ENCODE assay signal across 28 cellular contexts in genomic region chr10:58651742-58652141, GRCh38.
"Had no signal": no experiment of that assay in that cellular context is flagged by ENCODE, and none has a peak within 500 bp of the region (broad histone marks: within the 10 kb centered on the region; RNA-seq: fewer than 3 reads in every experiment).

No MANE protein-coding gene starts in this region.

- H2AFZ ChIP-seq: parathyroid adenoma had no signal

- H3K27ac ChIP-seq: lower lobe of right lung, neutrophil, parathyroid adenoma, testis, transverse colon, uterus had no signal

- H3K27me3 ChIP-seq: heart right ventricle, neutrophil, right atrium auricular region, testis, transverse colon, uterus had no signal

- ATAC-seq: esophagus mucosa; left lobe of liver; lower lobe of right lung; mucosa of descending colon; stimulated activated naive CD8-positive, alpha-beta T cell treated with anti-CD3 and anti-CD28 coated beads, Interleukin-15, Interleukin-2, amounts not matched to agents 100 U/mL and 50 U/mL, for 24 hours; T-helper 17 cell had no signal

- H3K36me3 ChIP-seq: heart right ventricle, lower lobe of right lung, neutrophil, right atrium auricular region, transverse colon, uterus had no signal

- H3K9me3 ChIP-seq: heart right ventricle, lower lobe of right lung, mucosa of descending colon, neutrophil, right atrium auricular region, testis, transverse colon, uterus had no signal

- H3K79me2 ChIP-seq: parathyroid adenoma had no signal

- H3K4me3 ChIP-seq: heart right ventricle, lower lobe of right lung, mucosa of descending colon, right atrium auricular region, testis, transverse colon, uterus had no signal

- H3K36me3 Mint-ChIP-seq: activated CD4-positive, alpha-beta memory T cell treated with anti-CD3 and anti-CD28 coated beads for 36 hours; activated naive CD4-positive, alpha-beta T cell treated with anti-CD3 and anti-CD28 coated beads, Interleukin-2, amount 10 ng/mL, durations not matched to agents 7 days and 5 days; activated naive CD8-positive, alpha-beta T cell treated with anti-CD3 and anti-CD28 coated beads, Interleukin-2, amount 10 ng/mL, durations not matched to agents 7 days and 5 days had no signal

- DNase-seq: activated CD4-positive, alpha-beta memory T cell treated with anti-CD3 and anti-CD28 coated beads for 36 hours; activated CD4-positive, alpha-beta T cell treated with anti-CD3 and anti-CD28 coated beads, Interleukin-2, amount 10 ng/mL, durations not matched to agents 24 days and 14 days; activated CD4-positive, CD25-positive, alpha-beta regulatory T cell treated with anti-CD3 and anti-CD28 coated beads, Interleukin-2, amount 50 U/mL, for 72 hours; activated CD8-positive, alpha-beta memory T cell treated with anti-CD3 and anti-CD28 coated beads, Interleukin-2, amount 50 U/mL, for 4 hours; activated gamma-delta T cell; activated naive CD4-positive, alpha-beta T cell treated with anti-CD3 and anti-CD28 coated beads, Interleukin-2, amount 10 ng/mL, durations not matched to agents 7 days and 5 days; activated naive CD8-positive, alpha-beta T cell treated with anti-CD3 and anti-CD28 coated beads, Interleukin-2, amount 10 ng/mL, durations not matched to agents 7 days and 5 days; activated T-cell treated with anti-CD3 and anti-CD28 coated beads, Interleukin-2, amount 50 U/mL, for 1 hour; amniotic stem cell; central memory CD4-positive, alpha-beta T cell; endodermal cell; lower lobe of right lung; mucosa of descending colon; nephron progenitor cell; stimulated activated CD4-positive, alpha-beta T cell treated with anti-CD3 and anti-CD28 coated beads, Interleukin-4, amount 100 ng/mL, for 1 hour; stimulated activated naive CD8-positive, alpha-beta T cell treated with anti-CD3 and anti-CD28 coated beads, Interleukin-15, Interleukin-2, amounts not matched to agents 100 U/mL and 50 U/mL, for 24 hours; T-helper 17 cell; T1000; testis; transverse colon; uterus had no signal

- H3K4me1 ChIP-seq: parathyroid adenoma had no signal

- H3K4me1 Mint-ChIP-seq: activated CD4-positive, alpha-beta T cell treated with anti-CD3 and anti-CD28 coated beads, Interleukin-2, amount 10 ng/mL, durations not matched to agents 24 days and 14 days; activated naive CD4-positive, alpha-beta T cell treated with anti-CD3 and anti-CD28 coated beads, Interleukin-2, amount 10 ng/mL, durations not matched to agents 7 days and 5 days; activated naive CD8-positive, alpha-beta T cell treated with anti-CD3 and anti-CD28 coated beads, Interleukin-2, amount 10 ng/mL, durations not matched to agents 7 days and 5 days; nephron progenitor cell; T-helper 17 cell had no signal

- H3K27me3 Mint-ChIP-seq: activated CD4-positive, alpha-beta memory T cell treated with anti-CD3 and anti-CD28 coated beads for 36 hours; activated CD4-positive, alpha-beta T cell treated with anti-CD3 and anti-CD28 coated beads, Interleukin-2, amount 10 ng/mL, durations not matched to agents 24 days and 14 days; activated naive CD4-positive, alpha-beta T cell treated with anti-CD3 and anti-CD28 coated beads, Interleukin-2, amount 10 ng/mL, durations not matched to agents 7 days and 5 days; dendritic cell treated with granulocyte-macrophage colony-stimulating factor and Interleukin-4, amounts not matched to agents 40 ng/mL and 50 ng/mL, for 4 days; T-helper 17 cell had no signal

- H3K9ac ChIP-seq: parathyroid adenoma had no signal

- H3K4me3 Mint-ChIP-seq: activated CD4-positive, alpha-beta memory T cell treated with anti-CD3 and anti-CD28 coated beads for 36 hours; activated CD4-positive, alpha-beta T cell treated with anti-CD3 and anti-CD28 coated beads, Interleukin-2, amount 10 ng/mL, durations not matched to agents 24 days and 14 days; activated naive CD4-positive, alpha-beta T cell treated with anti-CD3 and anti-CD28 coated beads, Interleukin-2, amount 10 ng/mL, durations not matched to agents 7 days and 5 days; activated naive CD8-positive, alpha-beta T cell treated with anti-CD3 and anti-CD28 coated beads, Interleukin-2, amount 10 ng/mL, durations not matched to agents 7 days and 5 days; dendritic cell treated with granulocyte-macrophage colony-stimulating factor and Interleukin-4, amounts not matched to agents 40 ng/mL and 50 ng/mL, for 4 days; endodermal cell; nephron progenitor cell; T-helper 17 cell had no signal

- H3K27ac Mint-ChIP-seq: activated CD4-positive, alpha-beta memory T cell treated with anti-CD3 and anti-CD28 coated beads for 36 hours; activated CD4-positive, alpha-beta T cell treated with anti-CD3 and anti-CD28 coated beads, Interleukin-2, amount 10 ng/mL, durations not matched to agents 24 days and 14 days; activated naive CD4-positive, alpha-beta T cell treated with anti-CD3 and anti-CD28 coated beads, Interleukin-2, amount 10 ng/mL, durations not matched to agents 7 days and 5 days; activated naive CD8-positive, alpha-beta T cell treated with anti-CD3 and anti-CD28 coated beads, Interleukin-2, amount 10 ng/mL, durations not matched to agents 7 days and 5 days; dendritic cell treated with granulocyte-macrophage colony-stimulating factor and Interleukin-4, amounts not matched to agents 40 ng/mL and 50 ng/mL, for 4 days; endodermal cell; nephron progenitor cell; T-helper 17 cell had no signal

- H3K9me3 Mint-ChIP-seq: activated CD4-positive, alpha-beta memory T cell treated with anti-CD3 and anti-CD28 coated beads for 36 hours; activated CD4-positive, alpha-beta T cell treated with anti-CD3 and anti-CD28 coated beads, Interleukin-2, amount 10 ng/mL, durations not matched to agents 24 days and 14 days; activated naive CD4-positive, alpha-beta T cell treated with anti-CD3 and anti-CD28 coated beads, Interleukin-2, amount 10 ng/mL, durations not matched to agents 7 days and 5 days; activated naive CD8-positive, alpha-beta T cell treated with anti-CD3 and anti-CD28 coated beads, Interleukin-2, amount 10 ng/mL, durations not matched to agents 7 days and 5 days; dendritic cell treated with granulocyte-macrophage colony-stimulating factor and Interleukin-4, amounts not matched to agents 40 ng/mL and 50 ng/mL, for 4 days; endodermal cell had no signal
